Comparison of ENCODE assay signal across 22 cellular contexts in the genomic region with DNA sequence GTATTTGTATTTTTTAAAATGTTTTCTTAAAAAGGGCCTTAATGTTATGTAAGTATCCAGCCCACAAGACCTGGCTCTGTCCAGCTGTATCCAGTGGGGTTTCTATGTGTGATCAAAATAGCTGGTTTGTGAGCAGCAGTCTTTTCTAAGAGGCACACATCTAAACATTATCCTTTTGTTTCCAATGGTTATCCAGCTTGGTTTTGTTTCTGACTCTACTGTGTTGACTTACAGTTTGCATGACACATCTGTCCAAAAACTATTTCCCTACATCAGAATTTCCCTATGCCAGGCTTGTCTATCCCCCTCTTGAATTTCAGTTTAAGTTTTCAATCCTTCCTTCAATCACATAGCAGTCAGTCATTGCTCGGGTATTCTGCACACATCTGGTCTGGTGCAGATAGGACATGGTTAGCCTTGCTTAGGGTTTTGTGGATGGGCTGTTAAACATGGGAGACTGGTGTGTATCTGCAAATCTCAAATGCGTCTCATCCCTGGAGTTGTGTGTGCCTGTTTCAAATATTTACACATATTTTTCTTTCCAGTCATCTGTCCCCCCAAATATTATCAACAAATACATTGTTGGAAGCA.
DNase-seq lines count a peak whose midpoint lies in the region; ATAC-seq and TF ChIP-seq lines count a peak whose summit lies in the region.
"Had no signal": no experiment of that assay in that cellular context is flagged by ENCODE, and none has a peak within 500 bp of the region (broad histone marks: within the 10 kb centered on the region; RNA-seq: fewer than 3 reads in every experiment).

No MANE protein-coding gene starts in this region.

- H3K9ac ChIP-seq in skeletal muscle tissue (ENCODE audit: low read depth in 1 of 3, low read length in 3 of 3): no peak overlapping the region

- TF ChIP-seq CTCF in HFFc6 (IDR thresholded peaks at IDR 0.05) (no peak), WERI-Rb-1 (IDR thresholded peaks at IDR 0.05; ENCODE audit: low read depth, low read length) (no peak), testis (IDR thresholded peaks at IDR 0.05) (no peak), GM20000 (IDR thresholded peaks at IDR 0.05; ENCODE audit: extremely low read depth, missing control alignments) (no peak)

- no peaks in the 10 kb centered on the region for H3K36me3 Mint-ChIP-seq in HFFc6 (ENCODE audit: low read depth)
- H3K36me3 Mint-ChIP-seq: CD4-positive, CD25-positive, alpha-beta regulatory T cell had no signal

- no peak for DNase-seq in HFFc6
- no peak for DNase-seq in WERI-Rb-1
- DNase-seq in fibroblast of peridontal ligament (ENCODE audit: extremely low read depth): peak; percentile 53
- no peak for DNase-seq in testis
- DNase-seq in GM20000 (ENCODE audit: low spot score): no peak
- no peak for DNase-seq in Right ventricle myocardium superior
- DNase-seq in activated T-cell treated with anti-CD3 and anti-CD28 coated beads, Interleukin-2, amount 50 U/mL, for 48 hours: no peak
- DNase-seq: BE2C; Caco-2; CD4-positive, CD25-positive, alpha-beta regulatory T cell; Karpas-422; MG63; NCI-H1048; NCI-H1436; NCI-H2029 treated with DMSO at 0.1 percent for 48 hours; NCI-H2171 treated with DMSO at 0.1 percent for 48 hours; NCI-H446; NCI-H526 treated with DMSO at 0.1 percent for 48 hours; T-helper 1 cell had no signal

- 95% methylated on average over 2 of the region's 2 CpGs for WGBS in testis, 2 donors

- H3K9me3 Mint-ChIP-seq in HFFc6: no peaks in the 10 kb centered on the region

- H3K4me3 Mint-ChIP-seq in HFFc6: no peak overlapping the region
- H3K4me3 Mint-ChIP-seq: CD4-positive, CD25-positive, alpha-beta regulatory T cell had no signal

- TF ChIP-seq POLR2A in testis (IDR thresholded peaks at IDR 0.05): no peak

- H3K27ac Mint-ChIP-seq in HFFc6: peak overlapping the region; percentile 92

- intact Hi-C loops in testis (cut with DNase I; ENCODE audit: low total_unique reads) (no loop called here), Right ventricle myocardium superior (cut with DNase I) (no loop called here)

- peak overlapping the region; percentile 81 for H3K27ac ChIP-seq in WERI-Rb-1
- H3K27ac ChIP-seq in skeletal muscle tissue (ENCODE audit: low read depth, low read length): peak overlapping the region; percentile 59
- no peak overlapping the region for H3K27ac ChIP-seq in testis
- H3K27ac ChIP-seq: SK-N-MC had no signal

- H3K9me3 ChIP-seq in WERI-Rb-1 (ENCODE audit: severe bottlenecking) (no peaks in the 10 kb centered on the region), skeletal muscle tissue (ENCODE audit: control insufficient read depth in 3 of 3, low read length in 3 of 3) (no peaks in the 10 kb centered on the region), testis (no peaks in the 10 kb centered on the region)
- H3K9me3 ChIP-seq: BE2C, Caco-2, MG63 had no signal

- H3K4me3 ChIP-seq in WERI-Rb-1 (ENCODE audit: low read depth, low read length): no peak overlapping the region
- H3K4me3 ChIP-seq in skeletal muscle tissue (ENCODE audit: low read length in 3 of 3): no peak overlapping the region
- no peak overlapping the region for H3K4me3 ChIP-seq in testis
- H3K4me3 ChIP-seq: MG63, SK-N-MC had no signal

- no peak for ATAC-seq in Right ventricle myocardium superior (ENCODE audit: poor library complexity)
- ATAC-seq: Panc1 had no signal

- H3K4me1 ChIP-seq in skeletal muscle tissue (ENCODE audit: control insufficient read depth in 3 of 3, insufficient read depth in 3 of 3, low read length in 3 of 3) (peaks cover 6 to 17% (median 9%) of the 10 kb centered on the region in 3 donors), testis (no peaks in the 10 kb centered on the region)
- H3K4me1 ChIP-seq: BE2C, Caco-2 had no signal

- no peaks in the 10 kb centered on the region; the same call in 1 of the 2 replicates for H3K27me3 Mint-ChIP-seq in HFFc6 (ENCODE audit: insufficient read depth)

- H3K27me3 ChIP-seq in WERI-Rb-1 (ENCODE audit: insufficient read depth, low read depth, severe bottlenecking) (no peaks in the 10 kb centered on the region), skeletal muscle tissue (ENCODE audit: control insufficient read depth in 3 of 3, insufficient read depth in 3 of 3, low read length in 3 of 3) (no peaks in the 10 kb centered on the region), testis (no peaks in the 10 kb centered on the region)
- H3K27me3 ChIP-seq: BE2C, MG63 had no signal

- H3K4me1 Mint-ChIP-seq in HFFc6 (ENCODE audit: low read depth): peaks cover 83% of the 10 kb centered on the region

- H3K36me3 ChIP-seq in WERI-Rb-1 (no peaks in the 10 kb centered on the region), skeletal muscle tissue (ENCODE audit: control insufficient read depth in 3 of 3, insufficient read depth in 3 of 3, low read length in 3 of 3) (no peaks in the 10 kb centered on the region), testis (ENCODE audit: low read depth, missing control alignments) (no peaks in the 10 kb centered on the region)
- H3K36me3 ChIP-seq: BE2C, MG63 had no signal

Comparison
In these comparisons a context has a peak if more than half of its experiments do, and no peak if none do; other contexts are left out.
1. H3K27ac ChIP-seq: peak in WERI-Rb-1 (single experiment) and skeletal muscle tissue (single experiment); none in testis (0 of 2).